In genomic region chr2:143078106-143078505, GRCh38 we compare ENCODE assay signal across 1 cellular context.
TF ChIP-seq lines count a peak whose summit lies in the region.

No MANE protein-coding gene starts in this region.

TF ChIP-seq in endothelial cell of umbilical vein, 7 proteins besides CTCF, POLR2A, EP300 and RAD21:
- TF ChIP-seq MYC (IDR thresholded peaks at IDR 0.05; ENCODE audit: low read depth, low read length) (no peak), GATA2 (IDR thresholded peaks at IDR 0.05; ENCODE audit: insufficient read depth, insufficient read length, low read depth, low read length) (no peak), POLR2AphosphoS5 (IDR thresholded peaks at IDR 0.05; ENCODE audit: insufficient read depth, low read depth, low read length) (no peak), JUN (IDR thresholded peaks at IDR 0.05; ENCODE audit: borderline replicate concordance, insufficient read depth, insufficient read length, low read depth) (no peak)
